12 cellular contexts compared by ENCODE assay signal in genomic region chr21:34891610-34891943, GRCh38.
A peak's percentile ranks its signal among the peaks of the same experiment; 100 is the strongest.
DNase-seq lines count a peak whose midpoint lies in the region; ATAC-seq, FAIRE-seq and TF ChIP-seq lines count a peak whose summit lies in the region.
"Had no signal": no experiment of that assay in that cellular context is flagged by ENCODE, and none has a peak within 500 bp of the region (broad histone marks: within the 10 kb centered on the region; RNA-seq: fewer than 3 reads in every experiment).

No MANE protein-coding gene starts in this region.

- peaks cover 0 to 7% of the 10 kb centered on the region in 2 donors for H3K27me3 Mint-ChIP-seq in CD8-positive, alpha-beta memory T cell
- H3K27me3 Mint-ChIP-seq in progenitor cell of endocrine pancreas, result peaks cover 73% of the 10 kb centered on the region

- POLR2A ChIA-PET in CD8-positive, alpha-beta memory T cell (lab: Charles Lee), result no interaction called here

- H3K9me3 ChIP-seq in CD8-positive, alpha-beta memory T cell (ENCODE audit: low read length), result no peaks in the 10 kb centered on the region
- H3K9me3 ChIP-seq in SJSA1 (replicated peaks) (no peaks in the 10 kb centered on the region), fibroblast of lung (ENCODE audit: control insufficient read depth, insufficient read depth, low read depth, low read length) (no peaks in the 10 kb centered on the region)
- H3K9me3 ChIP-seq: uterus had no signal

- H3K9ac ChIP-seq in fibroblast of lung (ENCODE audit: insufficient read depth, low read length), result peak overlapping the region; percentile 99

- H3K79me2 ChIP-seq in fibroblast of lung (ENCODE audit: control insufficient read depth, insufficient read depth, low read length), result peaks cover 20% of the 10 kb centered on the region

- CTCF ChIA-PET in CD8-positive, alpha-beta memory T cell (lab: Charles Lee), result interaction anchor here (2.5 kb wide), 1 partner anchor 509 kb away, joined by 26 read pairs; no protein-coding TSS in a partner anchor

- FAIRE-seq in H54 (lab: Jason Lieb, UNC), result no peak

- no peak for TF ChIP-seq CTCF in fibroblast of lung (conservative IDR thresholded peaks at IDR 0.05 in 1 of 2, IDR thresholded peaks at IDR 0.05 in 1 of 2; ENCODE audit: low read depth in 1 of 2, low read length in 2 of 2)
- TF ChIP-seq CTCF in progenitor cell of endocrine pancreas (IDR thresholded peaks at IDR 0.05; ENCODE audit: unreplicated experiment), result no peak

- peaks cover 30% of the 10 kb centered on the region for H3K4me1 ChIP-seq in CD8-positive, alpha-beta memory T cell (ENCODE audit: insufficient read depth, low read length)
- H3K4me1 ChIP-seq in SJSA1 (replicated peaks), result peaks cover 9% of the 10 kb centered on the region
- peaks cover 3% of the 10 kb centered on the region for H3K4me1 ChIP-seq in fibroblast of lung (ENCODE audit: control insufficient read depth, extremely low read depth, insufficient read depth, low read length)

- H3K36me3 Mint-ChIP-seq in CD8-positive, alpha-beta memory T cell, result peaks cover 0 to 10% (median under 1%) of the 10 kb centered on the region in 3 donors
- H3K36me3 Mint-ChIP-seq in progenitor cell of endocrine pancreas (ENCODE audit: insufficient read depth), result no peaks in the 10 kb centered on the region

- H4K20me1 ChIP-seq in fibroblast of lung (ENCODE audit: control insufficient read depth, extremely low read depth, insufficient read depth, low read length), result no peaks in the 10 kb centered on the region

- intact Hi-C loops in Right ventricle myocardium inferior (cut with DNase I), result loop anchor here (10.0 kb wide), 1 partner anchor 613 kb away; no protein-coding TSS in a partner anchor

- no peak overlapping the region for H3K27ac ChIP-seq in CD8-positive, alpha-beta memory T cell (ENCODE audit: low read depth, low read length)
- peak overlapping the region; percentile 94 for H3K27ac ChIP-seq in SJSA1
- H3K27ac ChIP-seq in fibroblast of lung (ENCODE audit: insufficient read depth, low read length), result peak overlapping the region; percentile 92
- H3K27ac ChIP-seq: uterus had no signal

- no peak for ATAC-seq in Right ventricle myocardium inferior
- no peak for ATAC-seq in HG02938 (IDR thresholded peaks at IDR 0.05; ENCODE audit: unreplicated experiment)

- no peak for TF ChIP-seq POLR2A in H54 (IDR thresholded peaks at IDR 0.05; ENCODE audit: low read depth, low read length)

- no peak for DNase-seq in CD8-positive, alpha-beta memory T cell
- DNase-seq in SJSA1 (ENCODE audit: low read depth in 1 of 2, low spot score in 2 of 2) (no peak), fibroblast of lung (ENCODE audit: low read depth in 2 of 2) (no peak), progenitor cell of endocrine pancreas (ENCODE audit: low spot score, unreplicated experiment) (no peak), NCI-H526 (lab: John Stamatoyannopoulos, UW) (no peak), Right ventricle myocardium inferior (ENCODE audit: missing footprints) (no peak), H54 (ENCODE audit: insufficient read length, low spot score) (no peak)
- DNase-seq: effector memory CD4-positive, alpha-beta T cell; NCI-H1694 treated with DMSO at 0.1 percent for 48 hours; stimulated activated CD4-positive, alpha-beta T cell treated with anti-CD3 and anti-CD28 coated beads, Interleukin-2, amount 100 ng/mL, for 48 hours; uterus had no signal

- no peaks in the 10 kb centered on the region for H3K9me3 Mint-ChIP-seq in CD8-positive, alpha-beta memory T cell
- H3K9me3 Mint-ChIP-seq in progenitor cell of endocrine pancreas (ENCODE audit: low read depth), result no peaks in the 10 kb centered on the region

- peaks cover 46 to 69% (median 63%) of the 10 kb centered on the region in 3 donors for H3K4me1 Mint-ChIP-seq in CD8-positive, alpha-beta memory T cell
- H3K4me1 Mint-ChIP-seq in progenitor cell of endocrine pancreas (ENCODE audit: low read depth), result peaks cover 15% of the 10 kb centered on the region

- H3K27ac Mint-ChIP-seq in CD8-positive, alpha-beta memory T cell, result peak overlapping the region in 5 of 8 donors; percentile 31 to 78 (median 73)
- no peak overlapping the region for H3K27ac Mint-ChIP-seq in progenitor cell of endocrine pancreas

- H2AFZ ChIP-seq in fibroblast of lung (ENCODE audit: low read length), result no peak overlapping the region

- no peaks in the 10 kb centered on the region for H3K27me3 ChIP-seq in CD8-positive, alpha-beta memory T cell (ENCODE audit: insufficient read depth, low read length, poor library complexity, severe bottlenecking)
- H3K27me3 ChIP-seq in SJSA1 (replicated peaks), result no peaks in the 10 kb centered on the region
- no peaks in the 10 kb centered on the region for H3K27me3 ChIP-seq in fibroblast of lung (ENCODE audit: control insufficient read depth, insufficient read depth, low read length)

- H3K4me3 ChIP-seq in CD8-positive, alpha-beta memory T cell (ENCODE audit: low read length), result no peak overlapping the region
- H3K4me3 ChIP-seq in SJSA1, result peak overlapping the region; percentile 88
- peak overlapping the region; percentile 48 to 75 (median 55) for H3K4me3 ChIP-seq in fibroblast of lung (replicated peaks in 1 of 4; ENCODE audit: control extremely low read depth in 1 of 4, insufficient read depth in 1 of 4, low read depth in 3 of 4, low read length in 4 of 4)
- H3K4me3 ChIP-seq: uterus had no signal

- no peaks in the 10 kb centered on the region for H3K36me3 ChIP-seq in CD8-positive, alpha-beta memory T cell (ENCODE audit: insufficient read depth, low read length)
- H3K36me3 ChIP-seq in SJSA1 (peaks cover 9% of the 10 kb centered on the region), fibroblast of lung (ENCODE audit: control insufficient read depth, insufficient read depth, low read length) (no peaks in the 10 kb centered on the region)
- H3K36me3 ChIP-seq: uterus had no signal

- H3K4me3 Mint-ChIP-seq in CD8-positive, alpha-beta memory T cell, result peak overlapping the region; percentile 36 to 94 (median 62)
- H3K4me3 Mint-ChIP-seq in progenitor cell of endocrine pancreas (ENCODE audit: low read depth), result peak overlapping the region; percentile 41

- peak overlapping the region; percentile 81 for H3K4me2 ChIP-seq in fibroblast of lung (ENCODE audit: extremely low read depth, insufficient read depth, low read length)
